ENCODE assay signal across 23 cellular contexts in the genomic region with DNA sequence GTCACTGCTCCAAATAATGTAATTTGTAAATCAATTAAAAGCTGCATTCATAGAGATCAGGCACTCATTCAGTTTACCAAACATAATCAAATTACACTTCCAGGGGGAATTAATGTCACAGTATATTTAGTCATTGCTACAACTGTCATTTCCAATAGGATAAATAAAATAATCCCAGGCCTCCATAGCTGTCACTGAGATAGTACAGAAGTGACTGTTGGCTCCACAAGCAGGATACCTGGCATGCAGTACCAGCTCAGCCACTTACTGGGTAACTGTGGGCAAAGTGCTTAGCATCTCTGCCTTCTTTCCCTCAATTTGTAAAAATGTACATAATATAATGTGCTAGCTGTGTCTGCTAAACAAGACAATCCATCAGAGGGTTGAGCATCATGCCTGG.
DNase-seq lines count a peak whose midpoint lies in the region; ATAC-seq and TF ChIP-seq lines count a peak whose summit lies in the region.
"Had no signal": no experiment of that assay in that cellular context is flagged by ENCODE, and none has a peak within 500 bp of the region (broad histone marks: within the 10 kb centered on the region; RNA-seq: fewer than 3 reads in every experiment).

No MANE protein-coding gene starts in this region.

- H4K20me1 ChIP-seq in Karpas-422 (ENCODE audit: insufficient read depth, low read depth, low read length): no peaks in the 10 kb centered on the region

- H3K27ac ChIP-seq in Karpas-422 (ENCODE audit: low read length): peak overlapping the region; percentile 97
- H3K27ac ChIP-seq: 22Rv1; BLaER1 treated with 17β-estradiol and CSF1 and Interleukin-3, amounts not matched to agents 10 nM and 100 nM; GM23248; RWPE1 had no signal

- H3K27me3 ChIP-seq in Karpas-422 (ENCODE audit: low read length): no peaks in the 10 kb centered on the region
- H3K27me3 ChIP-seq: BLaER1 treated with 17β-estradiol and CSF1 and Interleukin-3, amounts not matched to agents 10 nM and 100 nM had no signal

- no peak overlapping the region for H2AFZ ChIP-seq in Karpas-422 (ENCODE audit: low read length)
- H2AFZ ChIP-seq: GM23248 had no signal

- peaks cover 9% of the 10 kb centered on the region; the same call in 1 of the 2 replicates for H3K36me3 ChIP-seq in Karpas-422 (ENCODE audit: insufficient read depth, low read length)

- DNase-seq in NCI-H1105 treated with DMSO at 0.1 percent for 48 hours (lab: John Stamatoyannopoulos, UW) (peak; percentile 2), NCI-H1105 (lab: John Stamatoyannopoulos, UW) (no peak), Karpas-422 (no peak), left lobe of liver (ENCODE audit: low spot score) (no peak)
- no peak for DNase-seq in stimulated activated CD4-positive, alpha-beta T cell treated with anti-CD3 and anti-CD28 coated beads, Interleukin-4, amount 100 ng/mL, for 4 hours
- DNase-seq: CD8-positive, alpha-beta memory T cell; DMS79 treated with DMSO at 0.1 percent for 48 hours; GM23248; HCEC 1CT; MV-4-11; NCI-H146; NCI-H2081; NCI-H2227 treated with DMSO at 0.1 percent for 48 hours; NCI-H524 treated with DMSO at 0.1 percent for 48 hours; T-cell had no signal

- H3K9me2 ChIP-seq in Karpas-422 (replicated peaks; ENCODE audit: insufficient read depth, low read length): no peaks in the 10 kb centered on the region

- no peaks in the 10 kb centered on the region for H3K9me3 ChIP-seq in Karpas-422 (ENCODE audit: low read length)
- H3K9me3 ChIP-seq: BLaER1 treated with 17β-estradiol and CSF1 and Interleukin-3, amounts not matched to agents 10 nM and 100 nM had no signal

- ATAC-seq in SK-N-SH treated with all-trans-retinoic acid at 6 μM for 48 hours (peak; percentile 73), left lobe of liver (peak; percentile 54), HG03378 (IDR thresholded peaks at IDR 0.05; ENCODE audit: unreplicated experiment) (no peak), HG02610 (IDR thresholded peaks at IDR 0.05; ENCODE audit: unreplicated experiment) (no peak)
- ATAC-seq: GM12878, K562, T-cell had no signal

- peaks cover 88% of the 10 kb centered on the region for H3K4me1 ChIP-seq in Karpas-422 (ENCODE audit: low read length)

- H3K4me3 ChIP-seq in Karpas-422 (ENCODE audit: low read length): no peak overlapping the region
- H3K4me3 ChIP-seq: BLaER1 treated with 17β-estradiol and CSF1 and Interleukin-3, amounts not matched to agents 10 nM and 100 nM; GM12878; GM23248; K562 had no signal

- H3K4me2 ChIP-seq in Karpas-422 (ENCODE audit: low read depth, low read length, poor library complexity, severe bottlenecking): no peak overlapping the region

- H3K79me2 ChIP-seq in Karpas-422 (ENCODE audit: low read length): peaks cover 88% of the 10 kb centered on the region

- no peak overlapping the region for H3K9ac ChIP-seq in Karpas-422 (ENCODE audit: low read length)
- H3K9ac ChIP-seq: BLaER1 treated with 17β-estradiol and CSF1 and Interleukin-3, amounts not matched to agents 10 nM and 100 nM; GM23248 had no signal

TF ChIP-seq in SK-N-SH treated with all-trans-retinoic acid at 6 μM for 48 hours, 23 proteins besides CTCF, POLR2A, EP300 and RAD21:
- no peak for TF ChIP-seq ZFP3 (CRISPR knock-in tag; IDR thresholded peaks at IDR 0.05)
- no peak for TF ChIP-seq ZFP30 (CRISPR knock-in tag; IDR thresholded peaks at IDR 0.05)
- TF ChIP-seq, protein P1, sequence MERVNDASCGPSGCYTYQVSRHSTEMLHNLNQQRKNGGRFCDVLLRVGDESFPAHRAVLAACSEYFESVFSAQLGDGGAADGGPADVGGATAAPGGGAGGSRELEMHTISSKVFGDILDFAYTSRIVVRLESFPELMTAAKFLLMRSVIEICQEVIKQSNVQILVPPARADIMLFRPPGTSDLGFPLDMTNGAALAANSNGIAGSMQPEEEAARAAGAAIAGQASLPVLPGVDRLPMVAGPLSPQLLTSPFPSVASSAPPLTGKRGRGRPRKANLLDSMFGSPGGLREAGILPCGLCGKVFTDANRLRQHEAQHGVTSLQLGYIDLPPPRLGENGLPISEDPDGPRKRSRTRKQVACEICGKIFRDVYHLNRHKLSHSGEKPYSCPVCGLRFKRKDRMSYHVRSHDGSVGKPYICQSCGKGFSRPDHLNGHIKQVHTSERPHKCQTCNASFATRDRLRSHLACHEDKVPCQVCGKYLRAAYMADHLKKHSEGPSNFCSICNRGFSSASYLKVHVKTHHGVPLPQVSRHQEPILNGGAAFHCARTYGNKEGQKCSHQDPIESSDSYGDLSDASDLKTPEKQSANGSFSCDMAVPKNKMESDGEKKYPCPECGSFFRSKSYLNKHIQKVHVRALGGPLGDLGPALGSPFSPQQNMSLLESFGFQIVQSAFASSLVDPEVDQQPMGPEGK (CRISPR knock-in tag; IDR thresholded peaks at IDR 0.05; ENCODE audit: borderline replicate concordance): no peak
- TF ChIP-seq, protein P2, sequence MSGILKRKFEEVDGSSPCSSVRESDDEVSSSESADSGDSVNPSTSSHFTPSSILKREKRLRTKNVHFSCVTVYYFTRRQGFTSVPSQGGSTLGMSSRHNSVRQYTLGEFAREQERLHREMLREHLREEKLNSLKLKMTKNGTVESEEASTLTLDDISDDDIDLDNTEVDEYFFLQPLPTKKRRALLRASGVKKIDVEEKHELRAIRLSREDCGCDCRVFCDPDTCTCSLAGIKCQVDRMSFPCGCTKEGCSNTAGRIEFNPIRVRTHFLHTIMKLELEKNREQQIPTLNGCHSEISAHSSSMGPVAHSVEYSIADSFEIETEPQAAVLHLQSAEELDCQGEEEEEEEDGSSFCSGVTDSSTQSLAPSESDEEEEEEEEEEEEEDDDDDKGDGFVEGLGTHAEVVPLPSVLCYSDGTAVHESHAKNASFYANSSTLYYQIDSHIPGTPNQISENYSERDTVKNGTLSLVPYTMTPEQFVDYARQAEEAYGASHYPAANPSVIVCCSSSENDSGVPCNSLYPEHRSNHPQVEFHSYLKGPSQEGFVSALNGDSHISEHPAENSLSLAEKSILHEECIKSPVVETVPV (CRISPR knock-in tag; IDR thresholded peaks at IDR 0.05): no peak

Comparison
In these comparisons a context has a peak if more than half of its experiments do, and no peak if none do; other contexts are left out.
1. ATAC-seq: peak in SK-N-SH treated with all-trans-retinoic acid at 6 μM for 48 hours (single experiment) and left lobe of liver (single experiment); none in HG03378 (single experiment) and HG02610 (single experiment).